In genomic region chr1:19715334-19716203, GRCh38 we compare ENCODE assay signal across 8 cellular contexts. TPM values are rescaled to one million over a fixed set of nuclear protein-coding genes. Genes with fewer than 3 reads are reported as not detected.
DNase-seq lines count a peak whose midpoint lies in the region; ATAC-seq and TF ChIP-seq lines count a peak whose summit lies in the region.

No MANE protein-coding gene starts in this region.

- no peak overlapping the region for H3K23ac ChIP-seq in trophoblast cell (ENCODE audit: low read length)

- H3K9me3 ChIP-seq in trophoblast cell (ENCODE audit: insufficient read depth, low read depth, low read length) (no peaks in the 10 kb centered on the region), upper lobe of left lung (no peaks in the 10 kb centered on the region)

- H3K79me1 ChIP-seq in trophoblast cell (ENCODE audit: low read length), result no peaks in the 10 kb centered on the region

- H2BK120ac ChIP-seq in trophoblast cell (ENCODE audit: insufficient read depth, low read length, poor library complexity), result no peak overlapping the region

- no peak overlapping the region for H2AFZ ChIP-seq in trophoblast cell (ENCODE audit: insufficient read depth, low read length, poor library complexity)

- WGBS in trophoblast cell (ENCODE audit: extremely low coverage, insufficient coverage, insufficient read length), result no CpG with 5 or more reads among the region's 12 CpGs
- 45 to 50% methylated on average over 11 to 12 of the region's 12 CpGs for WGBS in upper lobe of left lung, 2 donors

- ATAC-seq in GM19397 (IDR thresholded peaks at IDR 0.05; ENCODE audit: unreplicated experiment) (peak; percentile 44), upper lobe of left lung (ENCODE audit: low FRiP score in 2 of 2) (peak; percentile 96 to 98)

- no peak overlapping the region for H4K12ac ChIP-seq in trophoblast cell (ENCODE audit: low read depth, low read length)

- no peak overlapping the region for H2AK5ac ChIP-seq in trophoblast cell (ENCODE audit: low read length)

- H3K27ac ChIP-seq in trophoblast cell (ENCODE audit: low read depth, low read length), result no peak overlapping the region
- H3K27ac ChIP-seq in upper lobe of left lung, result no peak overlapping the region

- no peak overlapping the region for H2BK5ac ChIP-seq in trophoblast cell (ENCODE audit: low read depth, low read length, poor library complexity)

- H3K4me2 ChIP-seq in trophoblast cell (ENCODE audit: low read length), result no peak overlapping the region

- DNase-seq in AG20443 (ENCODE audit: low spot score), result peak; percentile 97
- peak; percentile 94 for DNase-seq in NCI-H1092 treated with DMSO at 0.1 percent for 48 hours (lab: John Stamatoyannopoulos, UW)
- DNase-seq in SK-N-DZ (ENCODE audit: low spot score), result peak; percentile 91
- peak; percentile 38 to 69 (median 52) for DNase-seq in activated naive CD4-positive, alpha-beta T cell (lab: John Stamatoyannopoulos, UW)
- DNase-seq in glomerular endothelial cell (ENCODE audit: extremely low read depth, low read depth, low spot score), result peak; percentile 85
- peak; percentile 94 to 98 for DNase-seq in trophoblast cell
- DNase-seq in upper lobe of left lung, result peak in 1 of 2 donors; percentile 89

- H3K36me3 ChIP-seq in trophoblast cell (ENCODE audit: control insufficient read depth in 1 of 2, insufficient read depth in 2 of 2, low read length in 2 of 2), result no peaks in the 10 kb centered on the region
- H3K36me3 ChIP-seq in upper lobe of left lung, result peaks cover 0 to 4% (median 1%) of the 10 kb centered on the region in 4 donors

- H3K4me1 ChIP-seq in trophoblast cell (ENCODE audit: control insufficient read depth in 1 of 2, insufficient read depth in 2 of 2, low read length in 2 of 2) (no peaks in the 10 kb centered on the region), upper lobe of left lung (no peaks in the 10 kb centered on the region)

- H3K18ac ChIP-seq in trophoblast cell (ENCODE audit: low read length), result no peak overlapping the region

- no peaks in the 10 kb centered on the region for H3K79me2 ChIP-seq in trophoblast cell (ENCODE audit: control insufficient read depth, insufficient read depth, low read length, poor library complexity)

- no peak for TF ChIP-seq POLR2A in upper lobe of left lung (IDR thresholded peaks at IDR 0.05)

- no peak overlapping the region for H3K14ac ChIP-seq in trophoblast cell (ENCODE audit: low read length)

- TF ChIP-seq EP300 in upper lobe of left lung (IDR thresholded peaks at IDR 0.05), result no peak

- no peak overlapping the region for H4K91ac ChIP-seq in trophoblast cell (ENCODE audit: low read depth, low read length)

- H4K8ac ChIP-seq in trophoblast cell (ENCODE audit: low read depth, low read length), result no peak overlapping the region

- H3K4ac ChIP-seq in trophoblast cell (ENCODE audit: low read depth, low read length), result no peak overlapping the region

- H3K27me3 ChIP-seq in trophoblast cell (ENCODE audit: insufficient read depth, low read length) (no peaks in the 10 kb centered on the region), upper lobe of left lung (no peaks in the 10 kb centered on the region)

- H3K4me3 ChIP-seq in trophoblast cell (ENCODE audit: low read depth, low read length) (no peak overlapping the region), upper lobe of left lung (no peak overlapping the region)

- peak; percentile 56 to 80 (median 65) for TF ChIP-seq CTCF in upper lobe of left lung (IDR thresholded peaks at IDR 0.05)

- no peak overlapping the region for H3K9ac ChIP-seq in trophoblast cell (ENCODE audit: low read length)

- H2BK12ac ChIP-seq in trophoblast cell (ENCODE audit: low read length), result no peak overlapping the region

RNA-seq across cellular contexts. Expression of gene HTR6, which starts 50.9 kb away (rescaled TPM):
- polyA plus RNA-seq in SK-N-DZ (2014; cell fraction: cytosol; rRNA removed), result 0.30 TPM in 1 of 2 replicates, not detected in the other
- polyA plus RNA-seq in SK-N-DZ (2014; cell fraction: nucleus; rRNA removed), result not detected in 2 replicates
- total RNA-seq in glomerular endothelial cell (not detected in 2 replicates), upper lobe of left lung (not detected)
- polyA plus RNA-seq in trophoblast cell (2013), result not detected in 2 replicates
